19 cellular contexts compared by ENCODE assay signal in genomic region chr6:30841644-30842504, GRCh38. TPM values are rescaled to one million over a fixed set of nuclear protein-coding genes. Genes with fewer than 3 reads are reported as not detected.
DNase-seq lines count a peak whose midpoint lies in the region; ATAC-seq, FAIRE-seq and TF ChIP-seq lines count a peak whose summit lies in the region.
"Had no signal": no experiment of that assay in that cellular context is flagged by ENCODE, and none has a peak within 500 bp of the region (broad histone marks: within the 10 kb centered on the region; RNA-seq: fewer than 3 reads in every experiment).

No MANE protein-coding gene starts in this region.

- H3K4me3 ChIP-seq in astrocyte (ENCODE audit: insufficient read depth, low read depth, low read length) (no peak overlapping the region), stomach (no peak overlapping the region), left lung (no peak overlapping the region)
- H3K4me3 ChIP-seq: breast epithelium, Peyer's patch had no signal

- DNase-seq in NK-92 treated with Interleukin-12 subunit alpha and Interleukin-12 subunit beta, amount 100 ng/mL, for 24 hours (lab: John Stamatoyannopoulos, UW) = peak; percentile 46
- no peak for DNase-seq in NK-92 (lab: John Stamatoyannopoulos, UW; ENCODE audit: unreplicated experiment)
- peak; percentile 89 for DNase-seq in astrocyte (ENCODE audit: low read depth)
- DNase-seq in iris pigment epithelial cell (ENCODE audit: low read depth) = peak; percentile 71
- peak; percentile 46 for DNase-seq in stomach
- no peak for DNase-seq in NCI-H1105 (lab: John Stamatoyannopoulos, UW)
- DNase-seq in CD1c-positive myeloid dendritic cell (ENCODE audit: extremely low spot score) = no peak
- DNase-seq in left lung = no peak
- DNase-seq: effector CD8-positive, alpha-beta T cell; foreskin melanocyte; NCI-H1694 treated with DMSO at 0.1 percent for 48 hours; NCI-H524; stimulated activated CD4-positive, alpha-beta T cell treated with anti-CD3 and anti-CD28 coated beads, Interleukin-15, amount 100 ng/mL, for 24 hours; WERI-Rb-1 had no signal

- H3K9me3 ChIP-seq in astrocyte (ENCODE audit: insufficient read depth, low read depth, low read length) (no peaks in the 10 kb centered on the region), stomach (no peaks in the 10 kb centered on the region), left lung (no peaks in the 10 kb centered on the region)
- H3K9me3 ChIP-seq: breast epithelium, Peyer's patch had no signal

- no peak for TF ChIP-seq EP300 in stomach (IDR thresholded peaks at IDR 0.05)

- TF ChIP-seq CTCF in astrocyte (IDR thresholded peaks at IDR 0.05; ENCODE audit: insufficient read depth, low read depth, low read length) = no peak
- TF ChIP-seq CTCF in stomach (IDR thresholded peaks at IDR 0.05) = peak in 1 of 7 experiments; percentile 6
- TF ChIP-seq CTCF in left lung (IDR thresholded peaks at IDR 0.05) = no peak

- H3K9ac ChIP-seq in astrocyte (ENCODE audit: low read length) = no peak overlapping the region

- H3K27ac Mint-ChIP-seq in astrocyte (ENCODE audit: unreplicated experiment) = no peak overlapping the region

- H3K36me3 Mint-ChIP-seq in astrocyte (ENCODE audit: low read depth, unreplicated experiment) = no peaks in the 10 kb centered on the region
- H3K36me3 Mint-ChIP-seq: CD4-positive, CD25-positive, alpha-beta regulatory T cell had no signal

- H4K20me1 ChIP-seq in astrocyte (ENCODE audit: insufficient read depth, low read length) = no peaks in the 10 kb centered on the region

- ATAC-seq in left lung = no peak

- H3K9me3 Mint-ChIP-seq in astrocyte (ENCODE audit: unreplicated experiment) = no peaks in the 10 kb centered on the region

- FAIRE-seq in astrocyte (lab: Jason Lieb, UNC) = no peak
- FAIRE-seq: GM12892 had no signal

- intact Hi-C loops in stomach (cut with DNase I; ENCODE audit: low total_unique reads) (no loop called here), left lung (cut with DNase I) (no loop called here)

- H3K27me3 ChIP-seq in astrocyte (ENCODE audit: insufficient read depth, low read length) = no peaks in the 10 kb centered on the region
- no peaks in the 10 kb centered on the region for H3K27me3 ChIP-seq in stomach
- H3K27me3 ChIP-seq in left lung = no peaks in the 10 kb centered on the region
- H3K27me3 ChIP-seq: breast epithelium, Peyer's patch had no signal

- no peak overlapping the region for H3K4me2 ChIP-seq in astrocyte (ENCODE audit: low read length)

- H3K79me2 ChIP-seq in astrocyte (ENCODE audit: insufficient read depth, low read length) = no peaks in the 10 kb centered on the region

- H3K27me3 Mint-ChIP-seq in astrocyte (ENCODE audit: low read depth, unreplicated experiment) = no peaks in the 10 kb centered on the region

- peaks cover 7% of the 10 kb centered on the region for H3K4me1 ChIP-seq in astrocyte (ENCODE audit: insufficient read depth, low read length)
- H3K4me1 ChIP-seq in stomach = peaks cover 42 to 67% (median 57%) of the 10 kb centered on the region in 4 donors
- H3K4me1 ChIP-seq in left lung = peaks cover 0 to 11% of the 10 kb centered on the region in 2 donors

- TF ChIP-seq POLR2A in stomach (IDR thresholded peaks at IDR 0.05) = no peak

- no peaks in the 10 kb centered on the region for H3K36me3 ChIP-seq in astrocyte (ENCODE audit: insufficient read depth, low read length)
- no peaks in the 10 kb centered on the region for H3K36me3 ChIP-seq in stomach
- H3K36me3 ChIP-seq in left lung = no peaks in the 10 kb centered on the region
- H3K36me3 ChIP-seq: breast epithelium, Peyer's patch, WERI-Rb-1 had no signal

- H3K27ac ChIP-seq in astrocyte (ENCODE audit: low read depth, low read length) (no peak overlapping the region), stomach (peak overlapping the region in 2 of 5 donors; percentile 37 to 61), left lung (no peak overlapping the region)
- H3K27ac ChIP-seq: 22Rv1, breast epithelium, Peyer's patch, WERI-Rb-1 had no signal

- H3K4me1 Mint-ChIP-seq in astrocyte (ENCODE audit: low read depth, unreplicated experiment) = peaks cover 28% of the 10 kb centered on the region

- no peak overlapping the region for H2AFZ ChIP-seq in astrocyte (ENCODE audit: low read depth, low read length)

- no peak overlapping the region for H3K4me3 Mint-ChIP-seq in astrocyte (ENCODE audit: unreplicated experiment)

- 43 to 53% (median 51%) methylated on average over 6 of the region's 6 CpGs for WGBS in stomach, 5 donors

RNA-seq across cellular contexts. Expression of gene DDR1, which starts 42.4 kb away (rescaled TPM):
- total RNA-seq in astrocyte = 144 and 156 TPM in 2 replicates
- 100 to 1,000 TPM in 3 of 5 donors, 10 to 100 TPM in 2; 51.3 to 144 (median 109) TPM for total RNA-seq in stomach
- 10 to 100 TPM; 17.6 to 88.7 (median 49.4) TPM for polyA plus RNA-seq in stomach
- 100 to 1,000 TPM in 1 of 2 donors, 10 to 100 TPM in 1; 77.9 to 148 TPM for total RNA-seq in left lung

Comparison
In these comparisons a context has a peak if more than half of its experiments do, and no peak if none do; other contexts are left out.
1. DNase-seq: peak in NK-92 treated with Interleukin-12 subunit alpha and Interleukin-12 subunit beta, amount 100 ng/mL, for 24 hours (single experiment), astrocyte (single experiment), iris pigment epithelial cell (single experiment) and stomach (single experiment); none in NK-92 (single experiment), NCI-H1105 (single experiment), CD1c-positive myeloid dendritic cell (single experiment) and left lung (0 of 2).